1 cellular context compared by ENCODE assay signal in genomic region chr20:48012401-48012974, GRCh38.
TF ChIP-seq lines count a peak whose summit lies in the region.

No MANE protein-coding gene starts in this region.

TF ChIP-seq in HEK293, 187 proteins besides CTCF, POLR2A, EP300 and RAD21 (continued from another document):
- no peak for TF ChIP-seq PRDM4 (tag by site-specific recombination; IDR thresholded peaks at IDR 0.05)
- TF ChIP-seq AEBP2 (tag by site-specific recombination; IDR thresholded peaks at IDR 0.05; ENCODE audit: borderline replicate concordance), result no peak
- no peak for TF ChIP-seq ZNF366 (tag by site-specific recombination; conservative IDR thresholded peaks at IDR 0.05)
- TF ChIP-seq ZNF785 (tag by site-specific recombination; IDR thresholded peaks at IDR 0.05), result no peak
- TF ChIP-seq ZNF585B (tag by site-specific recombination; IDR thresholded peaks at IDR 0.05), result peak; percentile 42; the same call in 1 of the 2 replicates
- TF ChIP-seq ZNF350 (tag by site-specific recombination; IDR thresholded peaks at IDR 0.05), result no peak
- no peak for TF ChIP-seq TCF7L2 (IDR thresholded peaks at IDR 0.05; ENCODE audit: borderline replicate concordance, low read depth, low read length)
- no peak for TF ChIP-seq ZNF544 (tag by site-specific recombination; IDR thresholded peaks at IDR 0.05)
- TF ChIP-seq MEIS1 (CRISPR knock-in tag; IDR thresholded peaks at IDR 0.05; ENCODE audit: borderline replicate concordance), result no peak
